29 cellular contexts compared by ENCODE assay signal in genomic region chr4:15226203-15226602, GRCh38.
"Had no signal": no experiment of that assay in that cellular context is flagged by ENCODE, and none has a peak within 500 bp of the region (broad histone marks: within the 10 kb centered on the region; RNA-seq: fewer than 3 reads in every experiment).

No MANE protein-coding gene starts in this region.

- H3K27me3 Mint-ChIP-seq: progenitor cell of endocrine pancreas; stimulated activated memory B cell treated with anti-CD40 and anti-IgM and Interleukin-4, amounts not matched to agents 10 μg/mL and 1 μg/mL and 100 μg/mL, for 72 hours; stimulated activated naive CD8-positive, alpha-beta T cell treated with anti-CD3 and anti-CD28 coated beads, Interleukin-15, amount 100 ng/mL, for 72 hours; type B pancreatic cell had no signal

- DNase-seq: naive thymus-derived CD8-positive, alpha-beta T cell; nephron progenitor cell; nucleus accumbens; pancreas; posterior cingulate gyrus; psoas muscle; right cardiac atrium; right lobe of liver; sigmoid colon; small intestine; stimulated activated CD4-positive, alpha-beta T cell treated with anti-CD3 and anti-CD28 coated beads, Interleukin-15, amount 100 ng/mL, for 24 hours; stimulated activated CD4-positive, alpha-beta T cell treated with anti-CD3 and anti-CD28 coated beads, Interleukin-2, amount 100 ng/mL, for 24 hours; stimulated activated CD4-positive, alpha-beta T cell treated with anti-CD3 and anti-CD28 coated beads, Interleukin-2, amount 100 ng/mL, for 48 hours; stimulated activated CD4-positive, alpha-beta T cell treated with anti-CD3 and anti-CD28 coated beads, Interleukin-4, amount 100 ng/mL, for 4 hours; stimulated activated CD8-positive, alpha-beta memory T cell treated with anti-CD3 and anti-CD28 coated beads, Interleukin-4, amount 100 ng/mL, for 48 hours; stimulated activated naive CD4-positive, alpha-beta T cell; stimulated activated naive CD8-positive, alpha-beta T cell treated with anti-CD3 and anti-CD28 coated beads, Interleukin-15, amount 100 ng/mL, for 72 hours; stimulated activated naive CD8-positive, alpha-beta T cell treated with anti-CD3 and anti-CD28 coated beads, Interleukin-15, Interleukin-2, amounts not matched to agents 100 U/mL and 50 U/mL, for 24 hours; substantia nigra; testis; tibial artery; transverse colon; upper lobe of right lung; uterus had no signal

- H3K36me3 Mint-ChIP-seq: naive thymus-derived CD8-positive, alpha-beta T cell; natural killer cell treated with Interleukin-12 subunit alpha and Interleukin-12 subunit beta and Interleukin-15 and Interleukin-18, amount 100 ng/mL, for 72 hours; stimulated activated memory B cell treated with anti-CD40 and anti-IgM and Interleukin-4, amounts not matched to agents 10 μg/mL and 1 μg/mL and 100 μg/mL, for 72 hours; type B pancreatic cell had no signal

- H3K4me3 Mint-ChIP-seq: naive thymus-derived CD8-positive, alpha-beta T cell; natural killer cell treated with Interleukin-12 subunit alpha and Interleukin-12 subunit beta and Interleukin-15 and Interleukin-18, amount 100 ng/mL, for 72 hours; nephron progenitor cell; neural crest cell; stimulated activated memory B cell treated with anti-CD40 and anti-IgM and Interleukin-4, amounts not matched to agents 10 μg/mL and 1 μg/mL and 100 μg/mL, for 72 hours; stimulated activated naive CD8-positive, alpha-beta T cell treated with anti-CD3 and anti-CD28 coated beads, Interleukin-15, amount 100 ng/mL, for 72 hours; type B pancreatic cell had no signal

- ATAC-seq: naive thymus-derived CD8-positive, alpha-beta T cell; natural killer cell treated with Interleukin-12 subunit alpha and Interleukin-12 subunit beta and Interleukin-15 and Interleukin-18, amount 100 ng/mL, for 72 hours; pancreas; psoas muscle; right cardiac atrium; right lobe of liver; stimulated activated memory B cell treated with anti-CD40 and anti-IgM and Interleukin-4, amounts not matched to agents 10 μg/mL and 1 μg/mL and 100 μg/mL, for 72 hours; stimulated activated naive CD8-positive, alpha-beta T cell treated with anti-CD3 and anti-CD28 coated beads, Interleukin-15, amount 100 ng/mL, for 72 hours; stimulated activated naive CD8-positive, alpha-beta T cell treated with anti-CD3 and anti-CD28 coated beads, Interleukin-15, Interleukin-2, amounts not matched to agents 100 U/mL and 50 U/mL, for 24 hours; upper lobe of right lung had no signal

- H3K9me3 Mint-ChIP-seq: naive thymus-derived CD8-positive, alpha-beta T cell; natural killer cell treated with Interleukin-12 subunit alpha and Interleukin-12 subunit beta and Interleukin-15 and Interleukin-18, amount 100 ng/mL, for 72 hours; nephron progenitor cell; neural crest cell; stimulated activated naive CD8-positive, alpha-beta T cell treated with anti-CD3 and anti-CD28 coated beads, Interleukin-15, amount 100 ng/mL, for 72 hours; type B pancreatic cell had no signal

- H3K27ac Mint-ChIP-seq: naive thymus-derived CD8-positive, alpha-beta T cell; natural killer cell treated with Interleukin-12 subunit alpha and Interleukin-12 subunit beta and Interleukin-15 and Interleukin-18, amount 100 ng/mL, for 72 hours; nephron progenitor cell; progenitor cell of endocrine pancreas; stimulated activated memory B cell treated with anti-CD40 and anti-IgM and Interleukin-4, amounts not matched to agents 10 μg/mL and 1 μg/mL and 100 μg/mL, for 72 hours; stimulated activated naive CD8-positive, alpha-beta T cell treated with anti-CD3 and anti-CD28 coated beads, Interleukin-15, amount 100 ng/mL, for 72 hours; type B pancreatic cell had no signal

- H3K4me1 Mint-ChIP-seq: naive thymus-derived CD8-positive, alpha-beta T cell; nephron progenitor cell; neural crest cell; stimulated activated memory B cell treated with anti-CD40 and anti-IgM and Interleukin-4, amounts not matched to agents 10 μg/mL and 1 μg/mL and 100 μg/mL, for 72 hours; stimulated activated naive CD8-positive, alpha-beta T cell treated with anti-CD3 and anti-CD28 coated beads, Interleukin-15, amount 100 ng/mL, for 72 hours had no signal
